Comparison of ENCODE assay signal across 2 cellular contexts in genomic region chr6:41577865-41578713, GRCh38.
TF ChIP-seq lines count a peak whose summit lies in the region.

No MANE protein-coding gene starts in this region.

TF ChIP-seq in K562, 482 proteins besides CTCF, POLR2A, EP300 and RAD21 (continued from another document and continues in another):
- 0 out of 2 replicates have a peak, but pooled peaks have one; percentile 42 for TF ChIP-seq GTF2F1 (IDR thresholded peaks at IDR 0.05; ENCODE audit: low read depth, low read length)
- TF ChIP-seq POU5F1 (IDR thresholded peaks at IDR 0.05; ENCODE audit: borderline replicate concordance, low read depth, low read length, partially characterized antibody), result no peak
- TF ChIP-seq SP2 (IDR thresholded peaks at IDR 0.05; ENCODE audit: extremely low read depth, low read depth, low read length, poor library complexity, severe bottlenecking), result no peak
- no peak for TF ChIP-seq PTRF (tag; IDR thresholded peaks at IDR 0.05)
- TF ChIP-seq ZFP1 (CRISPR knock-in tag; IDR thresholded peaks at IDR 0.05), result no peak
- TF ChIP-seq SMARCA4 (IDR thresholded peaks at IDR 0.05), result peak; percentile 15; the same call in 1 of the 2 replicates
- TF ChIP-seq ZNF431 (CRISPR knock-in tag; IDR thresholded peaks at IDR 0.05), result 0 out of 2 replicates have a peak, but pooled peaks have one; percentile 47
- TF ChIP-seq STAT5B (CRISPR knock-in tag; IDR thresholded peaks at IDR 0.05), result no peak
- no peak for TF ChIP-seq HDAC8 (tag; IDR thresholded peaks at IDR 0.05)
- TF ChIP-seq ARNT (IDR thresholded peaks at IDR 0.05), result no peak
- no peak for TF ChIP-seq MLX (CRISPR knock-in tag; conservative IDR thresholded peaks at IDR 0.05)
- TF ChIP-seq, protein P1, sequence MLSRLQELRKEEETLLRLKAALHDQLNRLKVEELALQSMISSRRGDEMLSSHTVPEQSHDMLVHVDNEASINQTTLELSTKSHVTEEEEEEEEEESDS (CRISPR knock-in tag; IDR thresholded peaks at IDR 0.05), result no peak
- no peak; the same call in 1 of the 2 replicates for TF ChIP-seq ADNP (tag; IDR thresholded peaks at IDR 0.05)
- TF ChIP-seq ZFX (CRISPR knock-in tag; IDR thresholded peaks at IDR 0.05), result peak; percentile 78
- 0 out of 2 replicates have a peak, but pooled peaks have one; percentile 41 for TF ChIP-seq MAFG (tag; conservative IDR thresholded peaks at IDR 0.05)
- no peak for TF ChIP-seq ZC3H11A (IDR thresholded peaks at IDR 0.05; ENCODE audit: low read depth, low read length)
- no peak for TF ChIP-seq PTTG1 (tag; IDR thresholded peaks at IDR 0.05; ENCODE audit: low read depth)
- 0 out of 4 replicates have a peak, but pooled peaks of 1 of the 2 experiments have one; percentile 31 for TF ChIP-seq KDM1A (IDR thresholded peaks at IDR 0.05)
- no peak for TF ChIP-seq RNF219 (CRISPR knock-in tag; IDR thresholded peaks at IDR 0.05)
- peak; percentile 31; the same call in 1 of the 2 replicates for TF ChIP-seq ARID1B (IDR thresholded peaks at IDR 0.05)
- no peak for TF ChIP-seq POLR2G (IDR thresholded peaks at IDR 0.05; ENCODE audit: low read depth, low read length)
- TF ChIP-seq CHD1 (IDR thresholded peaks at IDR 0.05; ENCODE audit: low read length), result no peak
- TF ChIP-seq, protein P2, sequence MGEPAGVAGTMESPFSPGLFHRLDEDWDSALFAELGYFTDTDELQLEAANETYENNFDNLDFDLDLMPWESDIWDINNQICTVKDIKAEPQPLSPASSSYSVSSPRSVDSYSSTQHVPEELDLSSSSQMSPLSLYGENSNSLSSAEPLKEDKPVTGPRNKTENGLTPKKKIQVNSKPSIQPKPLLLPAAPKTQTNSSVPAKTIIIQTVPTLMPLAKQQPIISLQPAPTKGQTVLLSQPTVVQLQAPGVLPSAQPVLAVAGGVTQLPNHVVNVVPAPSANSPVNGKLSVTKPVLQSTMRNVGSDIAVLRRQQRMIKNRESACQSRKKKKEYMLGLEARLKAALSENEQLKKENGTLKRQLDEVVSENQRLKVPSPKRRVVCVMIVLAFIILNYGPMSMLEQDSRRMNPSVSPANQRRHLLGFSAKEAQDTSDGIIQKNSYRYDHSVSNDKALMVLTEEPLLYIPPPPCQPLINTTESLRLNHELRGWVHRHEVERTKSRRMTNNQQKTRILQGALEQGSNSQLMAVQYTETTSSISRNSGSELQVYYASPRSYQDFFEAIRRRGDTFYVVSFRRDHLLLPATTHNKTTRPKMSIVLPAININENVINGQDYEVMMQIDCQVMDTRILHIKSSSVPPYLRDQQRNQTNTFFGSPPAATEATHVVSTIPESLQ (CRISPR knock-in tag; IDR thresholded peaks at IDR 0.05), result no peak
- no peak for TF ChIP-seq SMAD1 (IDR thresholded peaks at IDR 0.05; ENCODE audit: low read depth, low read length, partially characterized antibody)
- no peak for TF ChIP-seq POLR3A (IDR thresholded peaks at IDR 0.05; ENCODE audit: borderline replicate concordance, extremely low read depth, insufficient read depth, insufficient read length)
- TF ChIP-seq ZC3H4 (CRISPR knock-in tag; IDR thresholded peaks at IDR 0.05; ENCODE audit: borderline replicate concordance), result no peak
- TF ChIP-seq LCOR (CRISPR knock-in tag; IDR thresholded peaks at IDR 0.05), result no peak
- no peak for TF ChIP-seq HNRNPUL1 (IDR thresholded peaks at IDR 0.05; ENCODE audit: low read length)
- TF ChIP-seq MTA1 (IDR thresholded peaks at IDR 0.05; ENCODE audit: borderline replicate concordance), result peak; percentile 21; the same call in 1 of the 2 replicates
- TF ChIP-seq CHD4 (IDR thresholded peaks at IDR 0.05; ENCODE audit: insufficient read depth, insufficient replicate concordance, low read depth, low read length, poor library complexity, severe bottlenecking), result no peak
- TF ChIP-seq DPF2 (IDR thresholded peaks at IDR 0.05), result peak; percentile 64
- TF ChIP-seq FIP1L1 (IDR thresholded peaks at IDR 0.05; ENCODE audit: low read depth, low read length, poor library complexity, severe bottlenecking), result no peak
- no peak for TF ChIP-seq U2AF1 (optimal IDR thresholded peaks at IDR 0.05; ENCODE audit: low read depth, low read length)
- no peak for TF ChIP-seq ILK (tag; IDR thresholded peaks at IDR 0.05; ENCODE audit: borderline replicate concordance, low read depth)
- peak; percentile 83 for TF ChIP-seq C11orf30 (IDR thresholded peaks at IDR 0.05; ENCODE audit: low read depth)
- TF ChIP-seq MCM7 (IDR thresholded peaks at IDR 0.05), result no peak
- TF ChIP-seq E2F5 (CRISPR knock-in tag; IDR thresholded peaks at IDR 0.05), result no peak
- no peak for TF ChIP-seq ZNF41 (CRISPR knock-in tag; conservative IDR thresholded peaks at IDR 0.05)

TF ChIP-seq in HepG2, 621 proteins besides CTCF, POLR2A, EP300 and RAD21 (continued from another document and continues in another):
- TF ChIP-seq, protein P3, sequence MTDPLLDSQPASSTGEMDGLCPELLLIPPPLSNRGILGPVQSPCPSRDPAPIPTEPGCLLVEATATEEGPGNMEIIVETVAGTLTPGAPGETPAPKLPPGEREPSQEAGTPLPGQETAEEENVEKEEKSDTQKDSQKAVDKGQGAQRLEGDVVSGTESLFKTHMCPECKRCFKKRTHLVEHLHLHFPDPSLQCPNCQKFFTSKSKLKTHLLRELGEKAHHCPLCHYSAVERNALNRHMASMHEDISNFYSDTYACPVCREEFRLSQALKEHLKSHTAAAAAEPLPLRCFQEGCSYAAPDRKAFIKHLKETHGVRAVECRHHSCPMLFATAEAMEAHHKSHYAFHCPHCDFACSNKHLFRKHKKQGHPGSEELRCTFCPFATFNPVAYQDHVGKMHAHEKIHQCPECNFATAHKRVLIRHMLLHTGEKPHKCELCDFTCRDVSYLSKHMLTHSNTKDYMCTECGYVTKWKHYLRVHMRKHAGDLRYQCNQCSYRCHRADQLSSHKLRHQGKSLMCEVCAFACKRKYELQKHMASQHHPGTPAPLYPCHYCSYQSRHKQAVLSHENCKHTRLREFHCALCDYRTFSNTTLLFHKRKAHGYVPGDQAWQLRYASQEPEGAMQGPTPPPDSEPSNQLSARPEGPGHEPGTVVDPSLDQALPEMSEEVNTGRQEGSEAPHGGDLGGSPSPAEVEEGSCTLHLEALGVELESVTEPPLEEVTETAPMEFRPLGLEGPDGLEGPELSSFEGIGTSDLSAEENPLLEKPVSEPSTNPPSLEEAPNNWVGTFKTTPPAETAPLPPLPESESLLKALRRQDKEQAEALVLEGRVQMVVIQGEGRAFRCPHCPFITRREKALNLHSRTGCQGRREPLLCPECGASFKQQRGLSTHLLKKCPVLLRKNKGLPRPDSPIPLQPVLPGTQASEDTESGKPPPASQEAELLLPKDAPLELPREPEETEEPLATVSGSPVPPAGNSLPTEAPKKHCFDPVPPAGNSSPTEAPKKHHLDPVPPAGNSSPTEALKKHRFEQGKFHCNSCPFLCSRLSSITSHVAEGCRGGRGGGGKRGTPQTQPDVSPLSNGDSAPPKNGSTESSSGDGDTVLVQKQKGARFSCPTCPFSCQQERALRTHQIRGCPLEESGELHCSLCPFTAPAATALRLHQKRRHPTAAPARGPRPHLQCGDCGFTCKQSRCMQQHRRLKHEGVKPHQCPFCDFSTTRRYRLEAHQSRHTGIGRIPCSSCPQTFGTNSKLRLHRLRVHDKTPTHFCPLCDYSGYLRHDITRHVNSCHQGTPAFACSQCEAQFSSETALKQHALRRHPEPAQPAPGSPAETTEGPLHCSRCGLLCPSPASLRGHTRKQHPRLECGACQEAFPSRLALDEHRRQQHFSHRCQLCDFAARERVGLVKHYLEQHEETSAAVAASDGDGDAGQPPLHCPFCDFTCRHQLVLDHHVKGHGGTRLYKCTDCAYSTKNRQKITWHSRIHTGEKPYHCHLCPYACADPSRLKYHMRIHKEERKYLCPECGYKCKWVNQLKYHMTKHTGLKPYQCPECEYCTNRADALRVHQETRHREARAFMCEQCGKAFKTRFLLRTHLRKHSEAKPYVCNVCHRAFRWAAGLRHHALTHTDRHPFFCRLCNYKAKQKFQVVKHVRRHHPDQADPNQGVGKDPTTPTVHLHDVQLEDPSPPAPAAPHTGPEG (CRISPR knock-in tag; IDR thresholded peaks at IDR 0.05), result 0 out of 2 replicates have a peak, but pooled peaks have one; percentile 56
- TF ChIP-seq, protein P4, sequence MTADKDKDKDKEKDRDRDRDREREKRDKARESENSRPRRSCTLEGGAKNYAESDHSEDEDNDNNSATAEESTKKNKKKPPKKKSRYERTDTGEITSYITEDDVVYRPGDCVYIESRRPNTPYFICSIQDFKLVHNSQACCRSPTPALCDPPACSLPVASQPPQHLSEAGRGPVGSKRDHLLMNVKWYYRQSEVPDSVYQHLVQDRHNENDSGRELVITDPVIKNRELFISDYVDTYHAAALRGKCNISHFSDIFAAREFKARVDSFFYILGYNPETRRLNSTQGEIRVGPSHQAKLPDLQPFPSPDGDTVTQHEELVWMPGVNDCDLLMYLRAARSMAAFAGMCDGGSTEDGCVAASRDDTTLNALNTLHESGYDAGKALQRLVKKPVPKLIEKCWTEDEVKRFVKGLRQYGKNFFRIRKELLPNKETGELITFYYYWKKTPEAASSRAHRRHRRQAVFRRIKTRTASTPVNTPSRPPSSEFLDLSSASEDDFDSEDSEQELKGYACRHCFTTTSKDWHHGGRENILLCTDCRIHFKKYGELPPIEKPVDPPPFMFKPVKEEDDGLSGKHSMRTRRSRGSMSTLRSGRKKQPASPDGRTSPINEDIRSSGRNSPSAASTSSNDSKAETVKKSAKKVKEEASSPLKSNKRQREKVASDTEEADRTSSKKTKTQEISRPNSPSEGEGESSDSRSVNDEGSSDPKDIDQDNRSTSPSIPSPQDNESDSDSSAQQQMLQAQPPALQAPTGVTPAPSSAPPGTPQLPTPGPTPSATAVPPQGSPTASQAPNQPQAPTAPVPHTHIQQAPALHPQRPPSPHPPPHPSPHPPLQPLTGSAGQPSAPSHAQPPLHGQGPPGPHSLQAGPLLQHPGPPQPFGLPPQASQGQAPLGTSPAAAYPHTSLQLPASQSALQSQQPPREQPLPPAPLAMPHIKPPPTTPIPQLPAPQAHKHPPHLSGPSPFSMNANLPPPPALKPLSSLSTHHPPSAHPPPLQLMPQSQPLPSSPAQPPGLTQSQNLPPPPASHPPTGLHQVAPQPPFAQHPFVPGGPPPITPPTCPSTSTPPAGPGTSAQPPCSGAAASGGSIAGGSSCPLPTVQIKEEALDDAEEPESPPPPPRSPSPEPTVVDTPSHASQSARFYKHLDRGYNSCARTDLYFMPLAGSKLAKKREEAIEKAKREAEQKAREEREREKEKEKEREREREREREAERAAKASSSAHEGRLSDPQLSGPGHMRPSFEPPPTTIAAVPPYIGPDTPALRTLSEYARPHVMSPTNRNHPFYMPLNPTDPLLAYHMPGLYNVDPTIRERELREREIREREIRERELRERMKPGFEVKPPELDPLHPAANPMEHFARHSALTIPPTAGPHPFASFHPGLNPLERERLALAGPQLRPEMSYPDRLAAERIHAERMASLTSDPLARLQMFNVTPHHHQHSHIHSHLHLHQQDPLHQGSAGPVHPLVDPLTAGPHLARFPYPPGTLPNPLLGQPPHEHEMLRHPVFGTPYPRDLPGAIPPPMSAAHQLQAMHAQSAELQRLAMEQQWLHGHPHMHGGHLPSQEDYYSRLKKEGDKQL (CRISPR knock-in tag; IDR thresholded peaks at IDR 0.05; ENCODE audit: low read depth), result peak; percentile 57
- TF ChIP-seq RXRA (CRISPR knock-in tag; IDR thresholded peaks at IDR 0.05) (peak; percentile 70), KDM1A (CRISPR knock-in tag; IDR thresholded peaks at IDR 0.05) (peak; percentile 88; the same call in 1 of the 2 replicates), KLF11 (CRISPR knock-in tag; IDR thresholded peaks at IDR 0.05) (peak; percentile 49; the same call in 1 of the 2 replicates), ZSCAN21 (CRISPR knock-in tag; IDR thresholded peaks at IDR 0.05; ENCODE audit: borderline replicate concordance) (no peak; the same call in 1 of the 2 replicates), ZNF713 (CRISPR knock-in tag; IDR thresholded peaks at IDR 0.05) (peak; percentile 90; the same call in 1 of the 2 replicates), TRIM24 (CRISPR knock-in tag; IDR thresholded peaks at IDR 0.05) (0 out of 2 replicates have a peak, but pooled peaks have one; percentile 73), ZNF501 (CRISPR knock-in tag; IDR thresholded peaks at IDR 0.05) (peak; percentile 74), ZKSCAN8 (CRISPR knock-in tag; IDR thresholded peaks at IDR 0.05; ENCODE audit: borderline replicate concordance) (no peak; the same call in 1 of the 2 replicates), TBL1XR1 (IDR thresholded peaks at IDR 0.05; ENCODE audit: borderline replicate concordance, low read length, partially characterized antibody) (peak; percentile 73)
- TF ChIP-seq, protein P5, sequence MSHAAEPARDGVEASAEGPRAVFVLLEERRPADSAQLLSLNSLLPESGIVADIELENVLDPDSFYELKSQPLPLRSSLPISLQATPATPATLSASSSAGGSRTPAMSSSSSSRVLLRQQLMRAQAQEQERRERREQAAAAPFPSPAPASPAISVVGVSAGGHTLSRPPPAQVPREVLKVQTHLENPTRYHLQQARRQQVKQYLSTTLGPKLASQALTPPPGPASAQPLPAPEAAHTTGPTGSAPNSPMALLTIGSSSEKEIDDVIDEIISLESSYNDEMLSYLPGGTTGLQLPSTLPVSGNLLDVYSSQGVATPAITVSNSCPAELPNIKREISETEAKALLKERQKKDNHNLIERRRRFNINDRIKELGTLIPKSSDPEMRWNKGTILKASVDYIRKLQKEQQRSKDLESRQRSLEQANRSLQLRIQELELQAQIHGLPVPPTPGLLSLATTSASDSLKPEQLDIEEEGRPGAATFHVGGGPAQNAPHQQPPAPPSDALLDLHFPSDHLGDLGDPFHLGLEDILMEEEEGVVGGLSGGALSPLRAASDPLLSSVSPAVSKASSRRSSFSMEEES (CRISPR knock-in tag; IDR thresholded peaks at IDR 0.05), result peak; percentile 69; the same call in 1 of the 2 replicates
- TF ChIP-seq, protein P6, sequence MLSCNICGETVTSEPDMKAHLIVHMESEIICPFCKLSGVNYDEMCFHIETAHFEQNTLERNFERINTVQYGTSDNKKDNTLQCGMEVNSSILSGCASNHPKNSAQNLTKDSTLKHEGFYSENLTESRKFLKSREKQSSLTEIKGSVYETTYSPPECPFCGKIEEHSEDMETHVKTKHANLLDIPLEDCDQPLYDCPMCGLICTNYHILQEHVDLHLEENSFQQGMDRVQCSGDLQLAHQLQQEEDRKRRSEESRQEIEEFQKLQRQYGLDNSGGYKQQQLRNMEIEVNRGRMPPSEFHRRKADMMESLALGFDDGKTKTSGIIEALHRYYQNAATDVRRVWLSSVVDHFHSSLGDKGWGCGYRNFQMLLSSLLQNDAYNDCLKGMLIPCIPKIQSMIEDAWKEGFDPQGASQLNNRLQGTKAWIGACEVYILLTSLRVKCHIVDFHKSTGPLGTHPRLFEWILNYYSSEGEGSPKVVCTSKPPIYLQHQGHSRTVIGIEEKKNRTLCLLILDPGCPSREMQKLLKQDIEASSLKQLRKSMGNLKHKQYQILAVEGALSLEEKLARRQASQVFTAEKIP (CRISPR knock-in tag; IDR thresholded peaks at IDR 0.05; ENCODE audit: borderline replicate concordance), result no peak
- TF ChIP-seq, protein P7, sequence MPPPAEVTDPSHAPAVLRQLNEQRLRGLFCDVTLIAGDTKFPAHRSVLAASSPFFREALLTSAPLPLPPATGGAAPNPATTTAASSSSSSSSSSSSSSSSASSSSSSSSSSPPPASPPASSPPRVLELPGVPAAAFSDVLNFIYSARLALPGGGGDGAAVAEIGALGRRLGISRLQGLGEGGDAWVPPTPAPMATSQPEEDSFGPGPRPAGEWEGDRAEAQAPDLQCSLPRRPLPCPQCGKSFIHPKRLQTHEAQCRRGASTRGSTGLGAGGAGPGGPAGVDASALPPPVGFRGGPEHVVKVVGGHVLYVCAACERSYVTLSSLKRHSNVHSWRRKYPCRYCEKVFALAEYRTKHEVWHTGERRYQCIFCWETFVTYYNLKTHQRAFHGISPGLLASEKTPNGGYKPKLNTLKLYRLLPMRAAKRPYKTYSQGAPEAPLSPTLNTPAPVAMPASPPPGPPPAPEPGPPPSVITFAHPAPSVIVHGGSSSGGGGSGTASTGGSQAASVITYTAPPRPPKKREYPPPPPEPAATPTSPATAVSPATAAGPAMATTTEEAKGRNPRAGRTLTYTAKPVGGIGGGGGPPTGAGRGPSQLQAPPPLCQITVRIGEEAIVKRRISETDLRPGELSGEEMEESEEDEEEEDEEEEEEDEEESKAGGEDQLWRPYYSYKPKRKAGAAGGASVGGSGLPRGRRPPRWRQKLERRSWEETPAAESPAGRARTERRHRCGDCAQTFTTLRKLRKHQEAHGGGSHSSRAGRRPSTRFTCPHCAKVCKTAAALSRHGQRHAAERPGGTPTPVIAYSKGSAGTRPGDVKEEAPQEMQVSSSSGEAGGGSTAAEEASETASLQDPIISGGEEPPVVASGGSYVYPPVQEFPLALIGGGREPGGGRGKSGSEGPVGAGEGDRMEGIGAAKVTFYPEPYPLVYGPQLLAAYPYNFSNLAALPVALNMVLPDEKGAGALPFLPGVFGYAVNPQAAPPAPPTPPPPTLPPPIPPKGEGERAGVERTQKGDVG (CRISPR knock-in tag; IDR thresholded peaks at IDR 0.05; ENCODE audit: borderline replicate concordance), result no peak
